24 cellular contexts compared by ENCODE assay signal in the genomic region with DNA sequence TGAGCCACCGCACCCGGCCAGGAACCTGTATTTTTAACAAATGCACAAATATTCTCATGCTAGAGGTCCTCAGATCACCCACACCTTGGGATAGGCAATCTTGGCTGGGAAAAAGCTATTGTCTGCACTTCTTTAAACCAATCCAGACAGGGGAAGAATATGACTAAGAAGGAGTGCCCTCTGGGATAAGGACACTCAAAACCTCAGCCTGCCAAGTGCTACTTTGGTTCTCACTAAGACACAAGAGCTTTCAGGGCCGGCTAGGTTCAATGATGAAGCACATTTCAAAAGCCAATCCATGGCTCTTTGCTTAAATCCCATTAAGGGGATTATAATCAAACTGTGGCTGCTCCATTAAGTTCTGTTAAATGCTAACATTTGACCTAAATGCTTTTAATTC. TPM values are rescaled to one million over a fixed set of nuclear protein-coding genes. Genes with fewer than 3 reads are reported as not detected.
DNase-seq lines count a peak whose midpoint lies in the region; ATAC-seq and TF ChIP-seq lines count a peak whose summit lies in the region.
"Had no signal": no experiment of that assay in that cellular context is flagged by ENCODE, and none has a peak within 500 bp of the region (broad histone marks: within the 10 kb centered on the region; RNA-seq: fewer than 3 reads in every experiment).

No MANE protein-coding gene starts in this region.

- 90% methylated on average over 3 of the region's 3 CpGs for WGBS in mammary epithelial cell (ENCODE audit: low coverage, missing lambda C conversion rate)
- 94% methylated on average over 2 of the region's 3 CpGs for WGBS in mesenchymal stem cell
- 91% methylated on average over 3 of the region's 3 CpGs for WGBS in smooth muscle cell (ENCODE audit: low lambda C conversion rate)

- no peak overlapping the region for H2BK15ac ChIP-seq in mesenchymal stem cell (ENCODE audit: low read depth, poor library complexity, severe bottlenecking)

- peaks cover 27% of the 10 kb centered on the region for H3K79me1 ChIP-seq in mesenchymal stem cell (replicated peaks; ENCODE audit: low read length, poor library complexity, severe bottlenecking)

- no peak overlapping the region for H4K91ac ChIP-seq in mesenchymal stem cell (ENCODE audit: low read length)

- H4K8ac ChIP-seq in mesenchymal stem cell (ENCODE audit: low read length), result no peak overlapping the region

- ATAC-seq in CD4-positive, alpha-beta T cell (ENCODE audit: poor library complexity), result no peak
- ATAC-seq: Panc1, WTC11 had no signal

- H4K20me1 ChIP-seq in Karpas-422 (ENCODE audit: insufficient read depth, low read depth, low read length) (peaks cover 12% of the 10 kb centered on the region), mammary epithelial cell (ENCODE audit: insufficient read depth, low read length) (no peaks in the 10 kb centered on the region), smooth muscle cell (ENCODE audit: low read depth) (no peaks in the 10 kb centered on the region)

- H3K79me2 ChIP-seq in Karpas-422 (ENCODE audit: low read length) (peaks cover 97% of the 10 kb centered on the region), mammary epithelial cell (ENCODE audit: insufficient read depth, low read length) (peaks cover 3% of the 10 kb centered on the region), smooth muscle cell (ENCODE audit: low read depth) (no peaks in the 10 kb centered on the region)

- H2AFZ ChIP-seq in Karpas-422 (ENCODE audit: low read length) (no peak overlapping the region), mammary epithelial cell (ENCODE audit: low read depth, low read length) (no peak overlapping the region), mesenchymal stem cell (ENCODE audit: low read depth, low read length) (no peak overlapping the region), smooth muscle cell (ENCODE audit: low read depth) (no peak overlapping the region)

- H3K9me3 Mint-ChIP-seq in immature natural killer cell, result no peaks in the 10 kb centered on the region
- no peaks in the 10 kb centered on the region for H3K9me3 Mint-ChIP-seq in CD4-positive, alpha-beta T cell
- H3K9me3 Mint-ChIP-seq: activated CD4-positive, alpha-beta memory T cell treated with anti-CD3 and anti-CD28 coated beads for 36 hours; CD8-positive, alpha-beta memory T cell; HFFc6; mesothelial cell of epicardium; neural crest cell; WTC11 had no signal

- no peak overlapping the region for H2BK12ac ChIP-seq in mesenchymal stem cell (ENCODE audit: low read length in 2 of 2)

- CTCF ChIA-PET in mammary epithelial cell (lab: Charles Lee; ENCODE audit: low non-redundant PET), result no interaction called here
- CTCF ChIA-PET in CD4-positive, alpha-beta T cell (lab: Charles Lee), result no interaction called here

- DNase-seq in AG10803 (ENCODE audit: low read depth) (peak; percentile 55), Karpas-422 (no peak), mammary epithelial cell (peak; percentile 32), mesenchymal stem cell (no peak), immature natural killer cell (no peak), smooth muscle cell (lab: John Stamatoyannopoulos, UW; ENCODE audit: unreplicated experiment) (no peak), hippocampal formation (lab: John Stamatoyannopoulos, UW) (no peak)
- no peak for DNase-seq in CD4-positive, alpha-beta T cell
- DNase-seq: activated CD4-positive, alpha-beta memory T cell treated with anti-CD3 and anti-CD28 coated beads for 36 hours; activated naive CD4-positive, alpha-beta T cell treated with anti-CD3 and anti-CD28 coated beads, Interleukin-2, amount 50 U/mL, for 16 hours; CD8-positive, alpha-beta memory T cell; HFFc6; KG1; kidney; NCI-H1092 treated with DMSO at 0.1 percent for 48 hours; NCI-H2107; T-helper 2 cell had no signal

- in situ Hi-C loops in mammary epithelial cell (cut with MboI; ENCODE audit: low sequenced_read_pairs in 2 of 2), result no loop called here

- H3K14ac ChIP-seq in mesenchymal stem cell (ENCODE audit: low read length in 2 of 2), result no peak overlapping the region

- peaks cover 0 to 2% (median 1%) of the 10 kb centered on the region in 3 donors for H3K27me3 Mint-ChIP-seq in immature natural killer cell (ENCODE audit: low read depth in 3 of 3)
- H3K27me3 Mint-ChIP-seq in CD4-positive, alpha-beta T cell, result no peaks in the 10 kb centered on the region
- H3K27me3 Mint-ChIP-seq: activated CD4-positive, alpha-beta memory T cell treated with anti-CD3 and anti-CD28 coated beads for 36 hours; CD8-positive, alpha-beta memory T cell had no signal

- BruUV-seq in mammary epithelial cell (replicated peaks; lab: Mats Ljungman, UMichigan), result no TSS peak

- no peak overlapping the region for H3K4me3 ChIP-seq in AG10803 (ENCODE audit: low read length)
- no peak overlapping the region for H3K4me3 ChIP-seq in Karpas-422 (ENCODE audit: low read length)
- no peak overlapping the region for H3K4me3 ChIP-seq in mammary epithelial cell (replicated peaks in 1 of 3; ENCODE audit: insufficient read depth in 1 of 3, low read depth in 2 of 3, low read length in 3 of 3)
- no peak overlapping the region for H3K4me3 ChIP-seq in mesenchymal stem cell (ENCODE audit: insufficient read depth in 1 of 2, low read depth in 1 of 2, low read length in 2 of 2)
- H3K4me3 ChIP-seq in smooth muscle cell, result no peak overlapping the region
- H3K4me3 ChIP-seq: coronary artery, prostate gland, suprapubic skin had no signal

- no peaks in the 10 kb centered on the region for H3K27me3 ChIP-seq in Karpas-422 (ENCODE audit: low read length)
- H3K27me3 ChIP-seq in mammary epithelial cell (ENCODE audit: insufficient read depth, low read length), result no peaks in the 10 kb centered on the region
- H3K27me3 ChIP-seq in mesenchymal stem cell (ENCODE audit: control insufficient read depth in 1 of 2, insufficient read depth in 1 of 2, low read length in 2 of 2), result no peaks in the 10 kb centered on the region
- H3K27me3 ChIP-seq in smooth muscle cell (ENCODE audit: low read depth), result no peaks in the 10 kb centered on the region
- no peaks in the 10 kb centered on the region for H3K27me3 ChIP-seq in CD4-positive, alpha-beta T cell (ENCODE audit: control insufficient read depth, insufficient read depth, low read length)
- H3K27me3 ChIP-seq: suprapubic skin had no signal

- no peak overlapping the region for H3K23ac ChIP-seq in mesenchymal stem cell (ENCODE audit: low read length in 2 of 2)

- H3K27ac ChIP-seq in Karpas-422 (ENCODE audit: low read length) (0 out of 2 replicates have a peak overlapping the region, but pooled peaks have one; percentile 4), mammary epithelial cell (ENCODE audit: insufficient read depth, low read depth, low read length) (no peak overlapping the region), mesenchymal stem cell (ENCODE audit: low read length, poor library complexity, severe bottlenecking) (no peak overlapping the region), smooth muscle cell (ENCODE audit: low read depth) (no peak overlapping the region)
- H3K27ac ChIP-seq in CD4-positive, alpha-beta T cell (ENCODE audit: low read depth, low read length), result no peak overlapping the region
- H3K27ac ChIP-seq: coronary artery, prostate gland, suprapubic skin had no signal

- H3K36me3 ChIP-seq in Karpas-422 (ENCODE audit: insufficient read depth, low read length) (0 out of 2 replicates have a peak, but pooled peaks cover 7% of the 10 kb centered on the region), mammary epithelial cell (ENCODE audit: insufficient read depth, low read length) (no peaks in the 10 kb centered on the region), mesenchymal stem cell (ENCODE audit: control insufficient read depth in 1 of 2, insufficient read depth in 2 of 2, low read depth in 1 of 2, low read length in 2 of 2) (peaks cover 3% of the 10 kb centered on the region in 2 experiments), smooth muscle cell (ENCODE audit: low read depth) (no peaks in the 10 kb centered on the region)
- H3K36me3 ChIP-seq: prostate gland, suprapubic skin had no signal

- H2BK120ac ChIP-seq in mesenchymal stem cell (ENCODE audit: low read depth, low read length), result no peak overlapping the region

- H3K4me1 Mint-ChIP-seq in immature natural killer cell, result peaks cover 7 to 15% of the 10 kb centered on the region in 2 donors
- peaks cover 18% of the 10 kb centered on the region for H3K4me1 Mint-ChIP-seq in CD4-positive, alpha-beta T cell (ENCODE audit: low read depth)

- no peak overlapping the region for H3K4me2 ChIP-seq in Karpas-422 (ENCODE audit: low read depth, low read length, poor library complexity, severe bottlenecking)
- no peak overlapping the region for H3K4me2 ChIP-seq in mammary epithelial cell (ENCODE audit: insufficient read depth, low read depth, low read length)
- H3K4me2 ChIP-seq in mesenchymal stem cell (ENCODE audit: low read length, poor library complexity, severe bottlenecking), result no peak overlapping the region
- H3K4me2 ChIP-seq in smooth muscle cell, result no peak overlapping the region

- peaks cover 74% of the 10 kb centered on the region for H3K4me1 ChIP-seq in Karpas-422 (ENCODE audit: low read length)
- H3K4me1 ChIP-seq in mammary epithelial cell (ENCODE audit: insufficient read depth, low read length), result no peaks in the 10 kb centered on the region
- peaks cover 1% of the 10 kb centered on the region for H3K4me1 ChIP-seq in mesenchymal stem cell (ENCODE audit: control insufficient read depth, insufficient read depth, low read depth, low read length)
- no peaks in the 10 kb centered on the region for H3K4me1 ChIP-seq in smooth muscle cell (ENCODE audit: low read depth)

- peaks cover 0 to 12% (median 0%) of the 10 kb centered on the region in 3 donors for H3K36me3 Mint-ChIP-seq in immature natural killer cell
- peaks cover 31% of the 10 kb centered on the region for H3K36me3 Mint-ChIP-seq in CD4-positive, alpha-beta T cell (ENCODE audit: low read depth)
- H3K36me3 Mint-ChIP-seq: mesothelial cell of epicardium, WTC11 had no signal

- no peak overlapping the region for H3K9ac ChIP-seq in Karpas-422 (ENCODE audit: low read length)
- H3K9ac ChIP-seq in mammary epithelial cell (ENCODE audit: insufficient read depth, low read length), result no peak overlapping the region
- H3K9ac ChIP-seq in mesenchymal stem cell (ENCODE audit: low read length), result peak overlapping the region; percentile 18
- no peak overlapping the region for H3K9ac ChIP-seq in smooth muscle cell (ENCODE audit: low read depth)

- dilution Hi-C loops in mammary epithelial cell (cut with HindIII; ENCODE audit: low sequenced_read_pairs), result no loop called here

- H3K4ac ChIP-seq in mesenchymal stem cell (ENCODE audit: low read depth in 1 of 2, low read length in 2 of 2), result no peak overlapping the region

- H3K9me2 ChIP-seq in Karpas-422 (replicated peaks; ENCODE audit: insufficient read depth, low read length), result no peaks in the 10 kb centered on the region

- no peaks in the 10 kb centered on the region for H3F3A ChIP-seq in smooth muscle cell (ENCODE audit: low read depth)

- H3K9me3 ChIP-seq in Karpas-422 (ENCODE audit: low read length) (no peaks in the 10 kb centered on the region), mammary epithelial cell (replicated peaks; ENCODE audit: insufficient read depth, low read length) (no peaks in the 10 kb centered on the region), mesenchymal stem cell (ENCODE audit: control insufficient read depth, low read length) (no peaks in the 10 kb centered on the region), smooth muscle cell (replicated peaks; ENCODE audit: low read depth) (no peaks in the 10 kb centered on the region)
- no peaks in the 10 kb centered on the region for H3K9me3 ChIP-seq in CD4-positive, alpha-beta T cell (ENCODE audit: control insufficient read depth, low read length)
- H3K9me3 ChIP-seq: prostate gland, suprapubic skin had no signal

- intact Hi-C loops in mammary epithelial cell (cut with micrococcal nuclease), result no loop called here
- intact Hi-C loops in CD4-positive, alpha-beta T cell (cut with DNase I, micrococcal nuclease), result no loop called here

- no peak overlapping the region for H2AK5ac ChIP-seq in mesenchymal stem cell (ENCODE audit: low read length, severe bottlenecking)

- POLR2A ChIA-PET in CD4-positive, alpha-beta T cell (lab: Charles Lee), result no interaction called here

- no peak overlapping the region for H3K18ac ChIP-seq in mesenchymal stem cell (ENCODE audit: low read depth in 1 of 2, low read length in 2 of 2)

- no peak overlapping the region for H3K4me3 Mint-ChIP-seq in immature natural killer cell
- no peak overlapping the region for H3K4me3 Mint-ChIP-seq in CD4-positive, alpha-beta T cell
- H3K4me3 Mint-ChIP-seq: activated CD4-positive, alpha-beta memory T cell treated with anti-CD3 and anti-CD28 coated beads for 36 hours; CD8-positive, alpha-beta memory T cell; HFFc6; mesothelial cell of epicardium; neural crest cell; WTC11 had no signal

- no peak for TF ChIP-seq CTCF in AG10803 (conservative IDR thresholded peaks at IDR 0.05; ENCODE audit: low read length)
- no peak for TF ChIP-seq CTCF in mammary epithelial cell (conservative IDR thresholded peaks at IDR 0.05 in 1 of 2, IDR thresholded peaks at IDR 0.05 in 1 of 2; ENCODE audit: extremely low read depth in 1 of 2, insufficient read depth in 1 of 2, low read depth in 1 of 2, low read length in 2 of 2)
- no peak for TF ChIP-seq CTCF in smooth muscle cell (IDR thresholded peaks at IDR 0.05; ENCODE audit: borderline replicate concordance, insufficient read depth, poor library complexity, severe bottlenecking)
- no peak for TF ChIP-seq CTCF in CD4-positive, alpha-beta T cell (IDR thresholded peaks at IDR 0.05)

- H3K27ac Mint-ChIP-seq in immature natural killer cell, result no peak overlapping the region
- no peak overlapping the region for H3K27ac Mint-ChIP-seq in CD4-positive, alpha-beta T cell
- H3K27ac Mint-ChIP-seq: activated CD4-positive, alpha-beta memory T cell treated with anti-CD3 and anti-CD28 coated beads for 36 hours; HFFc6; mesothelial cell of epicardium; WTC11 had no signal

- no peak overlapping the region for H2BK5ac ChIP-seq in mesenchymal stem cell (ENCODE audit: low read depth, low read length, poor library complexity, severe bottlenecking)

RNA-seq across cellular contexts. Expression of a gene that starts 56.8 kb away (rescaled TPM):
- total RNA-seq in Karpas-422 (2014; rRNA removed; shearing (Covaris generic); ENCODE audit: low replicate concordance), result 34.5 and 49.2 TPM in 2 replicates
- total RNA-seq in mammary epithelial cell, result 10 to 100 TPM; 23.8 to 26.1 TPM
- polyA plus RNA-seq in mammary epithelial cell, result 13.1 TPM
- polyA minus RNA-seq in mammary epithelial cell, result 29.3 TPM
- 11.2 TPM for polyA plus RNA-seq in mesenchymal stem cell (2013, experiment 1 of 2)
- 11.0 TPM for polyA plus RNA-seq in mesenchymal stem cell (2013, experiment 2 of 2)
- 1 to 10 TPM; 5.0 to 9.3 (median 5.1) TPM for polyA plus RNA-seq in immature natural killer cell
- total RNA-seq in smooth muscle cell, result 5.0 and 5.6 TPM in 2 replicates
- polyA plus RNA-seq in smooth muscle cell, result 1.4 TPM in 2 replicates
- 10 to 100 TPM; 22.8 to 23.0 TPM for total RNA-seq in CD4-positive, alpha-beta T cell

Comparison
In these comparisons a context has a peak if more than half of its experiments do, and no peak if none do; other contexts are left out.
1. DNase-seq: peak in AG10803 (single experiment) and mammary epithelial cell (single experiment); none in Karpas-422 (single experiment), mesenchymal stem cell (single experiment), immature natural killer cell (0 of 3), smooth muscle cell (single experiment), hippocampal formation (0 of 2) and CD4-positive, alpha-beta T cell (0 of 10).